22 cellular contexts compared by ENCODE assay signal in the genomic region with DNA sequence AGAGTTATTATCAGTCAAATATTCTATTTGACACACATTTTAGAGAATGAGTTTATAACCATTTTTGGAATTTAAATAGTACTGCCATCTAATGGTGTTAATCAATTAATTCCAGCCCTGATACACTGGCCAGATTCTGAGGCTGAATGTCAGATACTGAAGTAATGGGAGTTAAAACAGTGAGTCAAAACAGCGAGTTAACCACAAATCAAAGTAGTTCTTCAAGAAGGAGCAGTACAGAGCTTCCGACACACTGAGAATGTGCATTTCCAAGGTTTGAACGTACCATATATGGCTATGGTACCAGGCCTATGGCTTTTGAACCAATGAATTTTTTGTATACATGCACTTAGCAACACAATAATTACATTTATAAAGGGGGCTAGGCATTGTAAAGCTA. TPM values are rescaled to one million over a fixed set of nuclear protein-coding genes. Genes with fewer than 3 reads are reported as not detected.
DNase-seq lines count a peak whose midpoint lies in the region; ATAC-seq, FAIRE-seq and TF ChIP-seq lines count a peak whose summit lies in the region.
"Had no signal": no experiment of that assay in that cellular context is flagged by ENCODE, and none has a peak within 500 bp of the region (broad histone marks: within the 10 kb centered on the region; RNA-seq: fewer than 3 reads in every experiment).

No MANE protein-coding gene starts in this region.

- H3K27me3 ChIP-seq in endothelial cell of umbilical vein (ENCODE audit: control insufficient read depth in 2 of 2, insufficient read depth in 2 of 2, low read length in 2 of 2) (no peaks in the 10 kb centered on the region), osteoblast (ENCODE audit: insufficient read depth, low read length) (no peaks in the 10 kb centered on the region)

- H3K79me2 ChIP-seq in endothelial cell of umbilical vein (ENCODE audit: control insufficient read depth, insufficient read depth, low read length) (peaks cover 42% of the 10 kb centered on the region), osteoblast (ENCODE audit: insufficient read depth, low read length) (peaks cover 38% of the 10 kb centered on the region)

- H3K27ac Mint-ChIP-seq in activated CD4-positive, alpha-beta T cell treated with anti-CD3 and anti-CD28 coated beads for 36 hours, result no peak overlapping the region
- peak overlapping the region; percentile 21 to 36 for H3K27ac Mint-ChIP-seq in T-cell
- H3K27ac Mint-ChIP-seq: HFFc6 had no signal

- dilution Hi-C loops in endothelial cell of umbilical vein (cut with MboI; ENCODE audit: extremely low pct_ligation_motif_present, low sequenced_read_pairs), result no loop called here

- no peaks in the 10 kb centered on the region for H3K27me3 Mint-ChIP-seq in activated CD4-positive, alpha-beta T cell treated with anti-CD3 and anti-CD28 coated beads for 36 hours
- no peaks in the 10 kb centered on the region for H3K27me3 Mint-ChIP-seq in T-cell
- H3K27me3 Mint-ChIP-seq: CD4-positive, alpha-beta memory T cell had no signal

- BruUV-seq in endothelial cell of umbilical vein (replicated peaks; lab: Mats Ljungman, UMichigan), result no TSS peak

- no peaks in the 10 kb centered on the region for H3K9me1 ChIP-seq in endothelial cell of umbilical vein (replicated peaks; ENCODE audit: control insufficient read depth, extremely low read depth, insufficient read depth, low read length)

- DNase-seq in activated CD4-positive, alpha-beta T cell treated with anti-CD3 and anti-CD28 coated beads for 36 hours, result no peak
- no peak for DNase-seq in activated CD4-positive, alpha-beta T cell treated with anti-CD3 and anti-CD28 coated beads for 48 hours
- DNase-seq in T-cell, result no peak
- peak; percentile 7 for DNase-seq in endothelial cell of umbilical vein (ENCODE audit: low read depth, low spot score)
- DNase-seq in osteoblast (ENCODE audit: insufficient read length, low spot score, missing footprints), result no peak
- DNase-seq in NCI-H748 (lab: John Stamatoyannopoulos, UW; ENCODE audit: unreplicated experiment), result no peak
- DNase-seq in NCI-H1417 treated with DMSO at 0.1 percent for 48 hours (lab: John Stamatoyannopoulos, UW), result no peak
- no peak for DNase-seq in A172 (ENCODE audit: low spot score)
- DNase-seq: CD4-positive, alpha-beta memory T cell; DMS153; EL; HFFc6; NCI-H146; NCI-H2029 treated with DMSO at 0.1 percent for 48 hours; NCI-H2171 treated with DMSO at 0.1 percent for 48 hours; NCI-H446; NCI-H526 treated with DMSO at 0.1 percent for 48 hours; SHP77 had no signal

- peaks cover 0 to 3% of the 10 kb centered on the region in 2 experiments for H3K36me3 ChIP-seq in endothelial cell of umbilical vein (ENCODE audit: control insufficient read depth in 2 of 2, extremely low read depth in 1 of 2, insufficient read depth in 2 of 2, low read length in 2 of 2)
- no peaks in the 10 kb centered on the region for H3K36me3 ChIP-seq in osteoblast (ENCODE audit: insufficient read depth, low read length)

- no peaks in the 10 kb centered on the region for H3K9me3 Mint-ChIP-seq in activated CD4-positive, alpha-beta T cell treated with anti-CD3 and anti-CD28 coated beads for 36 hours (ENCODE audit: low read depth)
- no peaks in the 10 kb centered on the region for H3K9me3 Mint-ChIP-seq in T-cell
- H3K9me3 Mint-ChIP-seq: CD4-positive, alpha-beta memory T cell; HFFc6 had no signal

- H4K20me1 ChIP-seq in endothelial cell of umbilical vein (replicated peaks; ENCODE audit: control insufficient read depth, extremely low read depth, insufficient read depth, low read length), result no peaks in the 10 kb centered on the region
- no peaks in the 10 kb centered on the region for H4K20me1 ChIP-seq in osteoblast (ENCODE audit: insufficient read depth, low read length)

- H3K4me2 ChIP-seq in endothelial cell of umbilical vein (ENCODE audit: insufficient read depth, low read length) (no peak overlapping the region), osteoblast (ENCODE audit: insufficient read depth, low read length) (no peak overlapping the region)
- H3K4me2 ChIP-seq: A549, KMS-11 had no signal

- H3K36me3 Mint-ChIP-seq in activated CD4-positive, alpha-beta T cell treated with anti-CD3 and anti-CD28 coated beads for 36 hours (ENCODE audit: low read depth), result peaks cover 3% of the 10 kb centered on the region
- H3K36me3 Mint-ChIP-seq in T-cell, result peaks cover 18% of the 10 kb centered on the region

- H2AFZ ChIP-seq in endothelial cell of umbilical vein (ENCODE audit: low read depth, low read length) (no peak overlapping the region), osteoblast (ENCODE audit: low read length) (peak overlapping the region; percentile 53)

- H3K4me1 ChIP-seq in endothelial cell of umbilical vein (ENCODE audit: control insufficient read depth, extremely low read depth, insufficient read depth, low read length), result no peaks in the 10 kb centered on the region
- no peaks in the 10 kb centered on the region for H3K4me1 ChIP-seq in osteoblast (ENCODE audit: insufficient read depth, low read length)

- POLR2A ChIA-PET in activated CD4-positive, alpha-beta T cell treated with anti-CD3 and anti-CD28 coated beads for 36 hours (lab: Charles Lee), result no interaction called here
- POLR2A ChIA-PET in T-cell (lab: Charles Lee), result no interaction called here
- POLR2A ChIA-PET in endothelial cell of umbilical vein (lab: Charles Lee), result no interaction called here

- no peak overlapping the region for H3K27ac ChIP-seq in endothelial cell of umbilical vein (ENCODE audit: insufficient read depth, low read depth, low read length)
- H3K27ac ChIP-seq in osteoblast (ENCODE audit: low read depth, low read length), result no peak overlapping the region
- H3K27ac ChIP-seq: A549, HL-60, KMS-11 had no signal

- FAIRE-seq in endothelial cell of umbilical vein (lab: Jason Lieb, UNC), result no peak
- FAIRE-seq: A549, GM12892 had no signal

- intact Hi-C loops in activated CD4-positive, alpha-beta T cell treated with anti-CD3 and anti-CD28 coated beads for 36 hours (cut with DNase I, micrococcal nuclease), result no loop called here
- intact Hi-C loops in endothelial cell of umbilical vein (cut with micrococcal nuclease), result no loop called here

- TF ChIP-seq CTCF in endothelial cell of umbilical vein (IDR thresholded peaks at IDR 0.05; ENCODE audit: extremely low read depth in 1 of 2, insufficient read depth in 1 of 2, low read depth in 1 of 2, low read length in 2 of 2), result no peak
- TF ChIP-seq CTCF in osteoblast (IDR thresholded peaks at IDR 0.05; ENCODE audit: extremely low read depth, low read depth, low read length), result no peak

- peaks cover 19% of the 10 kb centered on the region for H3K4me1 Mint-ChIP-seq in activated CD4-positive, alpha-beta T cell treated with anti-CD3 and anti-CD28 coated beads for 36 hours
- H3K4me1 Mint-ChIP-seq in T-cell, result peaks cover 15 to 34% (median 30%) of the 10 kb centered on the region in 3 donors

- H3K4me3 Mint-ChIP-seq in activated CD4-positive, alpha-beta T cell treated with anti-CD3 and anti-CD28 coated beads for 36 hours, result no peak overlapping the region
- H3K4me3 Mint-ChIP-seq in T-cell, result no peak overlapping the region
- H3K4me3 Mint-ChIP-seq: HFFc6 had no signal

- no peak for TF ChIP-seq POLR2A in endothelial cell of umbilical vein (IDR thresholded peaks at IDR 0.05; ENCODE audit: low read depth, low read length)

- ATAC-seq in activated CD4-positive, alpha-beta T cell treated with anti-CD3 and anti-CD28 coated beads for 36 hours, result peak; percentile 26
- peak in 3 of 4 experiments; percentile 31 to 55 (median 32) for ATAC-seq in T-cell (replicated peaks in 1 of 4)
- ATAC-seq: A549 had no signal

- H3K9me3 ChIP-seq in endothelial cell of umbilical vein (replicated peaks; ENCODE audit: control insufficient read depth, insufficient read depth, low read length) (no peaks in the 10 kb centered on the region), osteoblast (ENCODE audit: low read depth, low read length) (no peaks in the 10 kb centered on the region)
- H3K9me3 ChIP-seq: A549 had no signal

- no peak overlapping the region for H3K9ac ChIP-seq in endothelial cell of umbilical vein (replicated peaks; ENCODE audit: extremely low read depth, insufficient read depth, low read length)
- H3K9ac ChIP-seq: KMS-11 had no signal

- H3K4me3 ChIP-seq in endothelial cell of umbilical vein (replicated peaks in 1 of 3; ENCODE audit: insufficient read depth in 1 of 3, low read depth in 1 of 3, low read length in 3 of 3) (no peak overlapping the region), osteoblast (ENCODE audit: insufficient read depth, low read length) (no peak overlapping the region)
- H3K4me3 ChIP-seq: A549 had no signal

- CTCF ChIA-PET in activated CD4-positive, alpha-beta T cell treated with anti-CD3 and anti-CD28 coated beads for 36 hours (lab: Charles Lee), result interaction anchor here (0.6 to 3.8 kb wide), 9 partner anchors 8 to 446 kb away, joined by 3 to 43 read pairs (median 3); no protein-coding TSS in a partner anchor
- CTCF ChIA-PET in T-cell (lab: Charles Lee) (interaction anchor here (0.7 to 3.7 kb wide), 20 partner anchors 12 to 214 kb away, joined by 3 to 38 read pairs (median 10); a partner anchor contains a TSS), endothelial cell of umbilical vein (lab: Charles Lee) (interaction anchor here (1.0 to 3.6 kb wide), 9 partner anchors 10 to 212 kb away, joined by 3 to 84 read pairs (median 14); a partner anchor contains a TSS)

RNA-seq across cellular contexts. Expression of a gene that starts 11.3 kb away (rescaled TPM):
- total RNA-seq in activated CD4-positive, alpha-beta T cell treated with anti-CD3 and anti-CD28 coated beads for 36 hours, result 10 to 100 TPM; 19.9 to 20.0 TPM
- 10 to 100 TPM; 12.3 to 15.9 (median 14.8) TPM for total RNA-seq in T-cell
- 19.0 and 22.5 TPM in 2 replicates for total RNA-seq in endothelial cell of umbilical vein
- 5.7 and 6.5 TPM in 2 replicates for polyA plus RNA-seq in endothelial cell of umbilical vein
- 8.2 and 8.6 TPM in 2 replicates for polyA plus RNA-seq in endothelial cell of umbilical vein (2011; cell fraction: cytosol; rRNA removed)
- polyA plus RNA-seq in endothelial cell of umbilical vein (2011; cell fraction: nucleus; rRNA removed), result 32.2 and 43.8 TPM in 2 replicates
- polyA plus RNA-seq in endothelial cell of umbilical vein (2012), result 6.4 and 10.9 TPM in 2 replicates
- polyA minus RNA-seq in endothelial cell of umbilical vein, result 5.0 and 5.8 TPM in 2 replicates
- polyA minus RNA-seq in endothelial cell of umbilical vein (2011; cell fraction: cytosol; rRNA and poly(A)+ RNA removed), result 8.2 TPM
- polyA minus RNA-seq in endothelial cell of umbilical vein (2011; cell fraction: nucleus; rRNA and poly(A)+ RNA removed), result 9.2 and 11.6 TPM in 2 replicates
- 19.4 and 19.5 TPM in 2 replicates for total RNA-seq in osteoblast
- total RNA-seq in A172 (2014; rRNA removed; shearing (Covaris generic)), result 31.3 and 32.6 TPM in 2 replicates

RNA-seq across cellular contexts. Expression of a gene that starts 31.6 kb away (rescaled TPM):
- 10 to 100 TPM; 68.7 to 85.2 TPM for total RNA-seq in activated CD4-positive, alpha-beta T cell treated with anti-CD3 and anti-CD28 coated beads for 36 hours
- total RNA-seq in T-cell (100 to 1,000 TPM; 121 to 275 (median 252) TPM), endothelial cell of umbilical vein (10.0 and 10.7 TPM in 2 replicates), osteoblast (41.3 and 47.8 TPM in 2 replicates)
- 11.2 and 11.4 TPM in 2 replicates for polyA plus RNA-seq in endothelial cell of umbilical vein
- 14.1 and 14.2 TPM in 2 replicates for polyA plus RNA-seq in endothelial cell of umbilical vein (2011; cell fraction: cytosol; rRNA removed)
- polyA plus RNA-seq in endothelial cell of umbilical vein (2011; cell fraction: nucleus; rRNA removed), result 9.6 and 11.3 TPM in 2 replicates
- 9.7 and 11.9 TPM in 2 replicates for polyA plus RNA-seq in endothelial cell of umbilical vein (2012)
- polyA minus RNA-seq in endothelial cell of umbilical vein, result 6.3 and 9.4 TPM in 2 replicates
- polyA minus RNA-seq in endothelial cell of umbilical vein (2011; cell fraction: cytosol; rRNA and poly(A)+ RNA removed), result 8.2 TPM
- polyA minus RNA-seq in endothelial cell of umbilical vein (2011; cell fraction: nucleus; rRNA and poly(A)+ RNA removed), result 1.9 and 2.9 TPM in 2 replicates
- total RNA-seq in A172 (2014; rRNA removed; shearing (Covaris generic)), result 35.6 and 52.5 TPM in 2 replicates
